12 cellular contexts compared by ENCODE assay signal in the genomic region with DNA sequence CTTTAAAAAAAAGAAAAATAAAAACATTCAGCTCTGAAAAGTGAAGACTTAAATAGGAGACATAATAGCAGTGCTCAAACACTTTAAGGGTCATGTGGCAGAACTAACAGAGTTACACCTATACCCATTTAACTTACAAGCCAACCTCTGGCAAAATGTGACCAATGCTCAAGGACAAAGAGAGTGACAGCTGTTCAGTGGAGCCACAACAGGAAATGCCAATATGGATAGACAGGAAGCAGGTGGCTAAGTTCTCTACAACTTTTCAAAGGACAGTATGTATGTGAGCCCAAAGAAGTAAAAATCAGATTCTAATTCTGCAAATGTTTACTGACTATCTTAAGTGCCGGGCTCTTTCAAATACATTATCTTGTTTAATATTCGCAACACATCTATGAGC. TPM values are rescaled to one million over a fixed set of nuclear protein-coding genes. Genes with fewer than 3 reads are reported as not detected.
A peak's percentile ranks its signal among the peaks of the same experiment; 100 is the strongest.
DNase-seq lines count a peak whose midpoint lies in the region; ATAC-seq and TF ChIP-seq lines count a peak whose summit lies in the region.
"Had no signal": no experiment of that assay in that cellular context is flagged by ENCODE, and none has a peak within 500 bp of the region (broad histone marks: within the 10 kb centered on the region; RNA-seq: fewer than 3 reads in every experiment).

No MANE protein-coding gene starts in this region.

- H2AFZ ChIP-seq in DND-41 (ENCODE audit: low read depth, low read length): no peak overlapping the region

- ATAC-seq in DND-41 (ENCODE audit: insufficient read depth, low read depth): peak; percentile 79
- ATAC-seq in T-cell (replicated peaks in 1 of 4): no peak
- no peak for ATAC-seq in natural killer cell treated with Interleukin-12 subunit alpha and Interleukin-12 subunit beta and Interleukin-15 and Interleukin-18, amount 100 ng/mL, for 72 hours
- no peak for ATAC-seq in HG03342 (IDR thresholded peaks at IDR 0.05; ENCODE audit: unreplicated experiment)
- ATAC-seq in HG03469 (IDR thresholded peaks at IDR 0.05; ENCODE audit: unreplicated experiment): no peak
- ATAC-seq in GM18520 (IDR thresholded peaks at IDR 0.05; ENCODE audit: unreplicated experiment): no peak
- no peak for ATAC-seq in GM21381 (IDR thresholded peaks at IDR 0.05; ENCODE audit: unreplicated experiment)
- ATAC-seq: effector memory CD8-positive, alpha-beta T cell had no signal

- CTCF ChIA-PET in T-cell (lab: Charles Lee): interaction anchor here (0.6 kb wide), 2 partner anchors 61 to 400 kb away, joined by 3 to 6 read pairs; no protein-coding TSS in a partner anchor

- no peak for TF ChIP-seq CTCF in DND-41 (IDR thresholded peaks at IDR 0.05; ENCODE audit: borderline replicate concordance, extremely low read depth, low read length, poor library complexity, severe bottlenecking)

- peaks cover 7% of the 10 kb centered on the region for H3K36me3 Mint-ChIP-seq in T-cell
- no peaks in the 10 kb centered on the region for H3K36me3 Mint-ChIP-seq in natural killer cell treated with Interleukin-12 subunit alpha and Interleukin-12 subunit beta and Interleukin-15 and Interleukin-18, amount 100 ng/mL, for 72 hours

- H3K27me3 ChIP-seq in DND-41 (ENCODE audit: insufficient read depth, low read length, poor library complexity): no peaks in the 10 kb centered on the region

- H4K20me1 ChIP-seq in DND-41 (ENCODE audit: insufficient read depth, low read length): peaks cover 9% of the 10 kb centered on the region; the same call in 1 of the 2 replicates

- H3K9ac ChIP-seq in DND-41 (ENCODE audit: low read depth, low read length): peak overlapping the region; percentile 93

- peak overlapping the region; percentile 89 for H3K27ac ChIP-seq in DND-41 (ENCODE audit: low read length)

- peak overlapping the region; percentile 71 to 77 for H3K27ac Mint-ChIP-seq in T-cell
- H3K27ac Mint-ChIP-seq in natural killer cell treated with Interleukin-12 subunit alpha and Interleukin-12 subunit beta and Interleukin-15 and Interleukin-18, amount 100 ng/mL, for 72 hours: peak overlapping the region; percentile 7 to 83

- peaks cover 9% of the 10 kb centered on the region for H3K36me3 ChIP-seq in DND-41 (ENCODE audit: insufficient read depth, low read length)

- H3K4me3 Mint-ChIP-seq in T-cell: peak overlapping the region in 1 of 3 donors; percentile 37
- no peak overlapping the region for H3K4me3 Mint-ChIP-seq in natural killer cell treated with Interleukin-12 subunit alpha and Interleukin-12 subunit beta and Interleukin-15 and Interleukin-18, amount 100 ng/mL, for 72 hours
- H3K4me3 Mint-ChIP-seq: effector memory CD8-positive, alpha-beta T cell had no signal

- H3K4me2 ChIP-seq in DND-41 (ENCODE audit: insufficient read depth, low read length): peak overlapping the region; percentile 92

- H3K4me1 ChIP-seq in DND-41 (ENCODE audit: insufficient read depth, low read length): peaks cover 54% of the 10 kb centered on the region

- H3K9me3 Mint-ChIP-seq in T-cell: no peaks in the 10 kb centered on the region
- H3K9me3 Mint-ChIP-seq in natural killer cell treated with Interleukin-12 subunit alpha and Interleukin-12 subunit beta and Interleukin-15 and Interleukin-18, amount 100 ng/mL, for 72 hours: no peaks in the 10 kb centered on the region
- H3K9me3 Mint-ChIP-seq: effector memory CD8-positive, alpha-beta T cell had no signal

- POLR2A ChIA-PET in T-cell (lab: Charles Lee): interaction anchor here in 1 of 2 donors (0.6 kb wide), 1 partner anchor 141 kb away, joined by 3 read pairs; no protein-coding TSS in a partner anchor

- DNase-seq in DND-41 (peak; percentile 67), T-cell (peak in 1 of 34 experiments; percentile 5)
- DNase-seq in Jurkat, Clone E6-1 (ENCODE audit: low read depth, low spot score): peak; percentile 83
- no peak for DNase-seq in natural killer cell treated with Interleukin-12 subunit alpha and Interleukin-12 subunit beta and Interleukin-15 and Interleukin-18, amount 100 ng/mL, for 72 hours (ENCODE audit: low spot score)
- DNase-seq: activated CD8-positive, alpha-beta memory T cell treated with anti-CD3 and anti-CD28 coated beads, Interleukin-2, amount 50 U/mL, for 48 hours; effector memory CD8-positive, alpha-beta T cell; mesendoderm; NCI-H2227 treated with DMSO at 0.1 percent for 48 hours had no signal

- H3K27me3 Mint-ChIP-seq in T-cell: no peaks in the 10 kb centered on the region
- H3K27me3 Mint-ChIP-seq in natural killer cell treated with Interleukin-12 subunit alpha and Interleukin-12 subunit beta and Interleukin-15 and Interleukin-18, amount 100 ng/mL, for 72 hours: peaks cover 0 to 3% of the 10 kb centered on the region in 2 donors
- H3K27me3 Mint-ChIP-seq: effector memory CD8-positive, alpha-beta T cell had no signal

- H3K4me1 Mint-ChIP-seq in T-cell: peaks cover 48 to 57% (median 54%) of the 10 kb centered on the region in 3 donors
- peaks cover 29 to 40% of the 10 kb centered on the region in 2 donors for H3K4me1 Mint-ChIP-seq in natural killer cell treated with Interleukin-12 subunit alpha and Interleukin-12 subunit beta and Interleukin-15 and Interleukin-18, amount 100 ng/mL, for 72 hours (ENCODE audit: low read depth in 2 of 2)

- peak overlapping the region in 1 of 2 experiments; percentile 89; a peak in 1 of 4 replicates for H3K4me3 ChIP-seq in DND-41 (ENCODE audit: low read depth in 1 of 2, low read length in 2 of 2)
- no peak overlapping the region for H3K4me3 ChIP-seq in Jurkat, Clone E6-1 (ENCODE audit: low read length)

- peaks cover 83% of the 10 kb centered on the region for H3K79me2 ChIP-seq in DND-41 (ENCODE audit: insufficient read depth, low read length)

- H3K9me3 ChIP-seq in DND-41 (ENCODE audit: insufficient read depth, low read length, severe bottlenecking): no peaks in the 10 kb centered on the region

RNA-seq across cellular contexts. Expression of a gene that starts 3.4 kb away (rescaled TPM):
- 11.2 TPM for polyA plus RNA-seq in Jurkat, Clone E6-1 (2012; ENCODE audit: insufficient read depth, insufficient read length)
- 10 to 100 TPM; 31.8 to 37.1 (median 32.2) TPM for total RNA-seq in T-cell
- 10 to 100 TPM; 21.5 to 34.5 TPM for total RNA-seq in natural killer cell treated with Interleukin-12 subunit alpha and Interleukin-12 subunit beta and Interleukin-15 and Interleukin-18, amount 100 ng/mL, for 72 hours
